13 cellular contexts compared by ENCODE assay signal in genomic region chr3:70264122-70264780, GRCh38. TPM values are rescaled to one million over a fixed set of nuclear protein-coding genes. Genes with fewer than 3 reads are reported as not detected.
DNase-seq lines count a peak whose midpoint lies in the region; ATAC-seq and TF ChIP-seq lines count a peak whose summit lies in the region.
"Had no signal": no experiment of that assay in that cellular context is flagged by ENCODE, and none has a peak within 500 bp of the region (broad histone marks: within the 10 kb centered on the region; RNA-seq: fewer than 3 reads in every experiment).

No MANE protein-coding gene starts in this region.

- intact Hi-C loops in left colon (cut with DNase I, micrococcal nuclease) (no loop called here), upper lobe of right lung (cut with DNase I) (no loop called here)

- TF ChIP-seq CTCF in choroid plexus epithelial cell (conservative IDR thresholded peaks at IDR 0.05; ENCODE audit: low read depth, low read length) = no peak
- no peak for TF ChIP-seq CTCF in upper lobe of right lung (IDR thresholded peaks at IDR 0.05)

- H3K4me3 ChIP-seq in choroid plexus epithelial cell (ENCODE audit: low read depth, low read length) (no peak overlapping the region), upper lobe of right lung (no peak overlapping the region), HAP-1 (no peak overlapping the region)
- H3K4me3 ChIP-seq: lower lobe of right lung, SK-N-MC, thoracic aorta had no signal

- peak; percentile 70 for DNase-seq in ACHN
- DNase-seq in M059J (ENCODE audit: low read depth) = peak; percentile 50
- DNase-seq in choroid plexus epithelial cell (ENCODE audit: low read depth) = peak; percentile 51
- DNase-seq in left colon = peak; percentile 19 to 29
- no peak for DNase-seq in upper lobe of right lung
- DNase-seq in erythroblast (lab: John Stamatoyannopoulos, UW) = no peak
- DNase-seq in HAP-1 (ENCODE audit: low spot score in 2 of 2) = no peak
- DNase-seq: activated T-cell treated with anti-CD3 and anti-CD28 coated beads, Interleukin-2, amount 50 U/mL, for 4 hours; lower lobe of right lung had no signal

- H3K36me3 ChIP-seq in upper lobe of right lung = no peaks in the 10 kb centered on the region
- no peaks in the 10 kb centered on the region for H3K36me3 ChIP-seq in HAP-1 (replicated peaks)
- H3K36me3 ChIP-seq: lower lobe of right lung, thoracic aorta had no signal

- H3K27me3 ChIP-seq in upper lobe of right lung (no peaks in the 10 kb centered on the region), HAP-1 (ENCODE audit: low read depth) (no peaks in the 10 kb centered on the region)

- no peak overlapping the region for H3K27ac ChIP-seq in upper lobe of right lung
- H3K27ac ChIP-seq: lower lobe of right lung, SK-N-MC, thoracic aorta had no signal

- in situ Hi-C loops in ACHN (cut with HindIII; ENCODE audit: low pct_ligation_motif_present, low pct_unique_long_range_greater_than_20kb, low sequenced_read_pairs) = no loop called here
- in situ Hi-C loops in HAP-1 (cut with MboI; ENCODE audit: low sequenced_read_pairs) = no loop called here

- TF ChIP-seq POLR2A in erythroblast (IDR thresholded peaks at IDR 0.05; ENCODE audit: low read length) = no peak

- ATAC-seq in left colon = peak; percentile 99
- no peak for ATAC-seq in upper lobe of right lung
- ATAC-seq in HG03097 (IDR thresholded peaks at IDR 0.05; ENCODE audit: low FRiP score, unreplicated experiment) = no peak
- ATAC-seq: activated T-cell treated with anti-CD3 and anti-CD28 coated beads, Interleukin-2, amount 50 U/mL, for 4 hours; lower lobe of right lung; natural killer cell treated with Interleukin-12 subunit alpha and Interleukin-12 subunit beta and Interleukin-15 and Interleukin-18, amount 100 ng/mL, for 72 hours had no signal

- H3K9me3 ChIP-seq in upper lobe of right lung (no peaks in the 10 kb centered on the region), HAP-1 (no peaks in the 10 kb centered on the region; the same call in 1 of the 2 replicates)
- H3K9me3 ChIP-seq: lower lobe of right lung, thoracic aorta had no signal

- H3K4me1 ChIP-seq in upper lobe of right lung (no peaks in the 10 kb centered on the region), HAP-1 (no peaks in the 10 kb centered on the region)
- H3K4me1 ChIP-seq: lower lobe of right lung had no signal

RNA-seq across cellular contexts. Expression of gene MDFIC2, which starts 48.2 kb away (rescaled TPM):
- not detected in 2 replicates for total RNA-seq in M059J (2014; rRNA removed; shearing (Covaris generic))
- total RNA-seq in left colon (not detected), upper lobe of right lung (not detected)
- total RNA-seq: activated T-cell treated with anti-CD3 and anti-CD28 coated beads, Interleukin-2, amount 50 U/mL, for 4 hours; lower lobe of right lung; natural killer cell treated with Interleukin-12 subunit alpha and Interleukin-12 subunit beta and Interleukin-15 and Interleukin-18, amount 100 ng/mL, for 72 hours; thoracic aorta had no signal

Comparison
In these comparisons a context has a peak if more than half of its experiments do, and no peak if none do; other contexts are left out.
1. DNase-seq: peak in ACHN (single experiment), M059J (single experiment), choroid plexus epithelial cell (single experiment) and left colon (2 of 2); none in upper lobe of right lung (single experiment), erythroblast (0 of 2) and HAP-1 (0 of 2).